ENCODE assay signal across 9 cellular contexts in genomic region chr9:5843450-5844249, GRCh38. TPM values are rescaled to one million over a fixed set of nuclear protein-coding genes. Genes with fewer than 3 reads are reported as not detected.
A peak's percentile ranks its signal among the peaks of the same experiment; 100 is the strongest.
DNase-seq lines count a peak whose midpoint lies in the region; ATAC-seq and TF ChIP-seq lines count a peak whose summit lies in the region.
"Had no signal": no experiment of that assay in that cellular context is flagged by ENCODE, and none has a peak within 500 bp of the region (broad histone marks: within the 10 kb centered on the region; RNA-seq: fewer than 3 reads in every experiment).

No MANE protein-coding gene starts in this region.

- no peaks in the 10 kb centered on the region for H3K27me3 Mint-ChIP-seq in T-helper 17 cell

- peaks cover 46% of the 10 kb centered on the region for H3K4me1 Mint-ChIP-seq in T-helper 17 cell

- WGBS in right cardiac atrium, result 39% methylated on average over 9 of the region's 9 CpGs

- H3K4me1 ChIP-seq in right cardiac atrium (ENCODE audit: control insufficient read depth, insufficient read depth, low read length) (no peaks in the 10 kb centered on the region), right atrium auricular region (no peaks in the 10 kb centered on the region), vagina (peaks cover 19% of the 10 kb centered on the region)

- H3K36me3 ChIP-seq in right atrium auricular region (no peaks in the 10 kb centered on the region), vagina (no peaks in the 10 kb centered on the region)

- no peak for DNase-seq in right cardiac atrium
- no peak for DNase-seq in right atrium auricular region (ENCODE audit: low spot score)
- no peak for DNase-seq in T-helper 17 cell
- DNase-seq in islet precursor cell, result peak; percentile 63
- no peak for DNase-seq in vagina (ENCODE audit: extremely low spot score in 2 of 2)
- no peak for DNase-seq in NK-92 (lab: John Stamatoyannopoulos, UW; ENCODE audit: unreplicated experiment)
- DNase-seq: NCI-H1694 treated with DMSO at 0.1 percent for 48 hours had no signal

- H3K4me3 Mint-ChIP-seq in T-helper 17 cell, result peak overlapping the region; percentile 85

- no peaks in the 10 kb centered on the region for H3K36me3 Mint-ChIP-seq in T-helper 17 cell (ENCODE audit: low read depth)

- H3K27ac Mint-ChIP-seq in T-helper 17 cell, result peak overlapping the region; percentile 92

- H3K9me3 ChIP-seq in right cardiac atrium (ENCODE audit: control insufficient read depth, low read length) (no peaks in the 10 kb centered on the region), right atrium auricular region (no peaks in the 10 kb centered on the region), T-helper 17 cell (ENCODE audit: control insufficient read depth, low read length, poor library complexity, severe bottlenecking) (no peaks in the 10 kb centered on the region), vagina (no peaks in the 10 kb centered on the region)

- H3K27me3 ChIP-seq in right cardiac atrium (ENCODE audit: control insufficient read depth, insufficient read depth), result no peaks in the 10 kb centered on the region
- H3K27me3 ChIP-seq in right atrium auricular region, result no peaks in the 10 kb centered on the region
- no peaks in the 10 kb centered on the region for H3K27me3 ChIP-seq in vagina

- TF ChIP-seq CTCF in right atrium auricular region (IDR thresholded peaks at IDR 0.05) (no peak), vagina (IDR thresholded peaks at IDR 0.05) (no peak)

- intact Hi-C loops in right cardiac atrium (cut with DNase I), result no loop called here
- intact Hi-C loops in vagina (cut with DNase I), result no loop called here

- TF ChIP-seq POLR2A in vagina (IDR thresholded peaks at IDR 0.05), result no peak

- H3K27ac ChIP-seq in right cardiac atrium (ENCODE audit: low read length) (peak overlapping the region; percentile 31), right atrium auricular region (no peak overlapping the region), vagina (peak overlapping the region; percentile 23)

- H3K4me3 ChIP-seq in right cardiac atrium (ENCODE audit: low read length) (no peak overlapping the region), right atrium auricular region (no peak overlapping the region), vagina (no peak overlapping the region)

- peak in 1 of 2 donors; percentile 67 for ATAC-seq in right cardiac atrium
- no peak for ATAC-seq in T-helper 17 cell
- ATAC-seq in GM21423 (IDR thresholded peaks at IDR 0.05; ENCODE audit: unreplicated experiment), result no peak
- no peak for ATAC-seq in GM18909 (IDR thresholded peaks at IDR 0.05; ENCODE audit: poor library complexity, unreplicated experiment)

RNA-seq across cellular contexts. Expression of gene ERMP1, which starts 10.7 kb away (rescaled TPM):
- total RNA-seq in right cardiac atrium (10 to 100 TPM; 13.3 to 26.8 (median 21.9) TPM), right atrium auricular region (10 to 100 TPM; 10.8 to 27.8 TPM), T-helper 17 cell (10 to 100 TPM; 10.5 to 11.3 TPM), vagina (15.5 TPM)
- 8.6 TPM for polyA plus RNA-seq in right cardiac atrium

RNA-seq across cellular contexts. Expression of gene MLANA, which starts 47.0 kb away (rescaled TPM):
- total RNA-seq in right cardiac atrium, result not detected
- not detected for polyA plus RNA-seq in right cardiac atrium
- not detected for total RNA-seq in right atrium auricular region
- not detected for total RNA-seq in T-helper 17 cell
- not detected for total RNA-seq in vagina

Comparison
In these comparisons a context has a peak if more than half of its experiments do, and no peak if none do; other contexts are left out.
1. H3K27ac ChIP-seq: peak in right cardiac atrium (single experiment) and vagina (single experiment); none in right atrium auricular region (0 of 2).